Comparison of ENCODE assay signal across 10 cellular contexts in genomic region chr12:29309320-29309902, GRCh38.
DNase-seq lines count a peak whose midpoint lies in the region; ATAC-seq and TF ChIP-seq lines count a peak whose summit lies in the region.
"Had no signal": no experiment of that assay in that cellular context is flagged by ENCODE, and none has a peak within 500 bp of the region (broad histone marks: within the 10 kb centered on the region; RNA-seq: fewer than 3 reads in every experiment).

No MANE protein-coding gene starts in this region.

- H3K4me2 ChIP-seq in GM23338 (no peak overlapping the region), hepatocyte (no peak overlapping the region)

- ATAC-seq in GM23338 = no peak
- ATAC-seq in SK-N-SH treated with all-trans-retinoic acid at 6 μM for 48 hours = peak; percentile 62; the same call in 1 of the 3 replicates
- ATAC-seq in omental fat pad (ENCODE audit: low FRiP score) = no peak
- ATAC-seq in HG03045 (IDR thresholded peaks at IDR 0.05; ENCODE audit: unreplicated experiment) = no peak

- no peaks in the 10 kb centered on the region for H3K9me3 Mint-ChIP-seq in GM23338
- H3K9me3 Mint-ChIP-seq in activated T-helper 2 cell treated with anti-CD3 and anti-CD28 coated beads, Interferon-gamma antibody, Interleukin-2, Interleukin-4, amounts not matched to agents 10 μg/mL and 5 μg/mL and 100 μg/mL, durations not matched to agents 14 hours and 24 hours and 36 hours = no peaks in the 10 kb centered on the region

- H3K36me3 ChIP-seq in GM23338 (ENCODE audit: insufficient read depth) = no peaks in the 10 kb centered on the region
- no peaks in the 10 kb centered on the region for H3K36me3 ChIP-seq in hepatocyte (replicated peaks; ENCODE audit: insufficient read depth, low read depth)
- H3K36me3 ChIP-seq: Peyer's patch had no signal

- DNase-seq in AG09309 (ENCODE audit: low read depth) (no peak), GM23338 (ENCODE audit: low spot score) (peak; percentile 38), hepatocyte (ENCODE audit: low spot score) (peak; percentile 21), omental fat pad (ENCODE audit: low spot score) (no peak), foreskin melanocyte (no peak)
- no peak for DNase-seq in activated T-helper 2 cell treated with anti-CD3 and anti-CD28 coated beads, Interferon-gamma antibody, Interleukin-2, Interleukin-4, amounts not matched to agents 10 μg/mL and 5 μg/mL and 100 μg/mL, durations not matched to agents 14 hours and 24 hours and 36 hours (ENCODE audit: low spot score)
- DNase-seq: activated naive CD4-positive, alpha-beta T cell treated with Interleukin-2 at 50 U/mL for 16 hours; Peyer's patch had no signal

- no peak overlapping the region for H2AFZ ChIP-seq in GM23338
- no peak overlapping the region for H2AFZ ChIP-seq in hepatocyte

- no peak overlapping the region for H3K27ac Mint-ChIP-seq in GM23338
- no peak overlapping the region for H3K27ac Mint-ChIP-seq in activated T-helper 2 cell treated with anti-CD3 and anti-CD28 coated beads, Interferon-gamma antibody, Interleukin-2, Interleukin-4, amounts not matched to agents 10 μg/mL and 5 μg/mL and 100 μg/mL, durations not matched to agents 14 hours and 24 hours and 36 hours

- H3K27me3 ChIP-seq in GM23338 (ENCODE audit: insufficient read depth) (no peaks in the 10 kb centered on the region), hepatocyte (no peaks in the 10 kb centered on the region)
- H3K27me3 ChIP-seq: Peyer's patch had no signal

- H3K27me3 Mint-ChIP-seq in GM23338 (ENCODE audit: insufficient read depth, low read depth, poor library complexity) = no peaks in the 10 kb centered on the region
- no peaks in the 10 kb centered on the region for H3K27me3 Mint-ChIP-seq in activated T-helper 2 cell treated with anti-CD3 and anti-CD28 coated beads, Interferon-gamma antibody, Interleukin-2, Interleukin-4, amounts not matched to agents 10 μg/mL and 5 μg/mL and 100 μg/mL, durations not matched to agents 14 hours and 24 hours and 36 hours (ENCODE audit: low read depth)

- H3K9me3 ChIP-seq in hepatocyte (ENCODE audit: low read depth) = no peaks in the 10 kb centered on the region
- H3K9me3 ChIP-seq: Peyer's patch had no signal

- intact Hi-C loops in activated T-helper 2 cell treated with anti-CD3 and anti-CD28 coated beads, Interferon-gamma antibody, Interleukin-2, Interleukin-4, amounts not matched to agents 10 μg/mL and 5 μg/mL and 100 μg/mL, durations not matched to agents 14 hours and 24 hours and 36 hours (cut with micrococcal nuclease) = no loop called here

- H3K36me3 Mint-ChIP-seq in GM23338 (ENCODE audit: low read depth) = no peaks in the 10 kb centered on the region
- no peaks in the 10 kb centered on the region for H3K36me3 Mint-ChIP-seq in activated T-helper 2 cell treated with anti-CD3 and anti-CD28 coated beads, Interferon-gamma antibody, Interleukin-2, Interleukin-4, amounts not matched to agents 10 μg/mL and 5 μg/mL and 100 μg/mL, durations not matched to agents 14 hours and 24 hours and 36 hours (ENCODE audit: low read depth)

- no peak overlapping the region for H3K4me3 Mint-ChIP-seq in GM23338
- no peak overlapping the region for H3K4me3 Mint-ChIP-seq in activated T-helper 2 cell treated with anti-CD3 and anti-CD28 coated beads, Interferon-gamma antibody, Interleukin-2, Interleukin-4, amounts not matched to agents 10 μg/mL and 5 μg/mL and 100 μg/mL, durations not matched to agents 14 hours and 24 hours and 36 hours (ENCODE audit: low read depth)

- H3K79me2 ChIP-seq in GM23338 (replicated peaks; ENCODE audit: insufficient read depth) = no peaks in the 10 kb centered on the region
- H3K79me2 ChIP-seq in hepatocyte = no peaks in the 10 kb centered on the region

- H3K9me2 ChIP-seq in GM23338 (ENCODE audit: insufficient read depth) (no peaks in the 10 kb centered on the region), hepatocyte (replicated peaks; ENCODE audit: insufficient read depth) (no peaks in the 10 kb centered on the region)

- TF ChIP-seq CTCF in AG09309 (IDR thresholded peaks at IDR 0.05; ENCODE audit: control insufficient read depth, insufficient read depth, low read depth, low read length, missing control alignments) (peak; percentile 43), GM23338 (conservative IDR thresholded peaks at IDR 0.05; ENCODE audit: low read depth in 2 of 2) (peak in 1 of 2 experiments; percentile 66; a peak in 3 of 4 replicates), hepatocyte (IDR thresholded peaks at IDR 0.05; ENCODE audit: poor library complexity) (peak; percentile 59), omental fat pad (IDR thresholded peaks at IDR 0.05) (no peak)

- no peaks in the 10 kb centered on the region for H3K4me1 ChIP-seq in GM23338 (ENCODE audit: insufficient read depth)
- no peaks in the 10 kb centered on the region for H3K4me1 ChIP-seq in hepatocyte (ENCODE audit: insufficient read depth)

- H3F3A ChIP-seq in GM23338 (replicated peaks; ENCODE audit: low read depth) = no peaks in the 10 kb centered on the region

- H3K4me1 Mint-ChIP-seq in GM23338 = no peaks in the 10 kb centered on the region
- H3K4me1 Mint-ChIP-seq in activated T-helper 2 cell treated with anti-CD3 and anti-CD28 coated beads, Interferon-gamma antibody, Interleukin-2, Interleukin-4, amounts not matched to agents 10 μg/mL and 5 μg/mL and 100 μg/mL, durations not matched to agents 14 hours and 24 hours and 36 hours (ENCODE audit: low read depth) = no peaks in the 10 kb centered on the region

- H3K27ac ChIP-seq in GM23338 (ENCODE audit: low read depth) (no peak overlapping the region), hepatocyte (no peak overlapping the region)
- H3K27ac ChIP-seq: Peyer's patch had no signal

- 72% methylated on average over 4 of the region's 4 CpGs for WGBS in hepatocyte (ENCODE audit: low lambda C conversion rate, missing lambda C conversion rate)

- H4K20me1 ChIP-seq in GM23338 (replicated peaks; ENCODE audit: insufficient read depth) = no peaks in the 10 kb centered on the region
- H4K20me1 ChIP-seq in hepatocyte (ENCODE audit: insufficient read depth, poor library complexity, severe bottlenecking) = no peaks in the 10 kb centered on the region

- H3K4me3 ChIP-seq in AG09309 (ENCODE audit: control insufficient read depth, low read depth, low read length) = no peak overlapping the region
- no peak overlapping the region for H3K4me3 ChIP-seq in GM23338
- H3K4me3 ChIP-seq in hepatocyte = no peak overlapping the region
- H3K4me3 ChIP-seq: Peyer's patch had no signal

TF ChIP-seq in GM23338, 12 proteins besides CTCF, POLR2A, EP300 and RAD21 (continues in another document):
- TF ChIP-seq REST (IDR thresholded peaks at IDR 0.05; ENCODE audit: unreplicated experiment) = no peak
- no peak for TF ChIP-seq ZNF114 (CRISPR knock-in tag; IDR thresholded peaks at IDR 0.05)
- TF ChIP-seq ZNF331 (CRISPR knock-in tag; IDR thresholded peaks at IDR 0.05; ENCODE audit: low read depth) = no peak
- no peak for TF ChIP-seq EZH2 (IDR thresholded peaks at IDR 0.05; ENCODE audit: low read depth, unreplicated experiment)

TF ChIP-seq in SK-N-SH treated with all-trans-retinoic acid at 6 μM for 48 hours, 23 proteins besides CTCF, POLR2A, EP300 and RAD21:
- no peak for TF ChIP-seq ZNF8 (CRISPR knock-in tag; IDR thresholded peaks at IDR 0.05)
- no peak for TF ChIP-seq RARB (CRISPR knock-in tag; IDR thresholded peaks at IDR 0.05)
- TF ChIP-seq TCF4 (CRISPR knock-in tag; IDR thresholded peaks at IDR 0.05; ENCODE audit: borderline replicate concordance) = no peak
- no peak for TF ChIP-seq OSR1 (CRISPR knock-in tag; IDR thresholded peaks at IDR 0.05)
- no peak for TF ChIP-seq ZNF565 (CRISPR knock-in tag; conservative IDR thresholded peaks at IDR 0.05; ENCODE audit: low read depth)

Comparison
In these comparisons a context has a peak if more than half of its experiments do, and no peak if none do; other contexts are left out.
1. DNase-seq: peak in GM23338 (single experiment) and hepatocyte (single experiment); none in AG09309 (single experiment), omental fat pad (single experiment), foreskin melanocyte (single experiment) and activated T-helper 2 cell treated with anti-CD3 and anti-CD28 coated beads, Interferon-gamma antibody, Interleukin-2, Interleukin-4, amounts not matched to agents 10 μg/mL and 5 μg/mL and 100 μg/mL, durations not matched to agents 14 hours and 24 hours and 36 hours (single experiment).
2. CTCF ChIP-seq: peak in AG09309 (single experiment) and hepatocyte (single experiment); none in omental fat pad (0 of 3).